ENCODE assay signal across 18 cellular contexts in genomic region chr15:91871797-91872196, GRCh38. TPM values are rescaled to one million over a fixed set of nuclear protein-coding genes. Genes with fewer than 3 reads are reported as not detected.
DNase-seq lines count a peak whose midpoint lies in the region; ATAC-seq and TF ChIP-seq lines count a peak whose summit lies in the region.
"Had no signal": no experiment of that assay in that cellular context is flagged by ENCODE, and none has a peak within 500 bp of the region (broad histone marks: within the 10 kb centered on the region; RNA-seq: fewer than 3 reads in every experiment).

No MANE protein-coding gene starts in this region.

- no peak overlapping the region for H3K4me3 Mint-ChIP-seq in chondrocyte (ENCODE audit: unreplicated experiment)
- H3K4me3 Mint-ChIP-seq in CD4-positive, alpha-beta T cell: no peak overlapping the region

- no peak for ATAC-seq in lower lobe of right lung
- no peak for ATAC-seq in CD4-positive, alpha-beta T cell (ENCODE audit: poor library complexity)
- ATAC-seq: K562 had no signal

- H3K27me3 Mint-ChIP-seq in chondrocyte (ENCODE audit: low read depth): peaks cover 3% of the 10 kb centered on the region
- H3K27me3 Mint-ChIP-seq in CD4-positive, alpha-beta T cell: no peaks in the 10 kb centered on the region

- DNase-seq in CD1c-positive myeloid dendritic cell (ENCODE audit: extremely low spot score) (peak; percentile 90), RWPE1 (ENCODE audit: low spot score) (no peak), lower lobe of right lung (no peak), chondrocyte (ENCODE audit: low spot score) (no peak), hypothalamus (lab: John Stamatoyannopoulos, UW) (no peak)
- no peak for DNase-seq in stimulated activated CD4-positive, alpha-beta T cell treated with anti-CD3 and anti-CD28 coated beads, Interleukin-2, amount 100 ng/mL, for 48 hours
- no peak for DNase-seq in CD4-positive, alpha-beta T cell
- DNase-seq: DMS79, H7, NCI-H1694 treated with DMSO at 0.1 percent for 48 hours, NCI-H2081 treated with DMSO at 0.1 percent for 48 hours, NCI-H2171 treated with DMSO at 0.1 percent for 48 hours, NCI-H524 treated with DMSO at 0.1 percent for 48 hours, NCI-H82, Right ventricle myocardium superior had no signal

- 75 to 79% methylated on average over 4 of the region's 4 CpGs for WGBS in esophagus, 2 donors

- TF ChIP-seq CTCF in RWPE1 (conservative IDR thresholded peaks at IDR 0.05; ENCODE audit: low read depth) (no peak), lower lobe of right lung (IDR thresholded peaks at IDR 0.05) (no peak), chondrocyte (IDR thresholded peaks at IDR 0.05) (no peak)
- TF ChIP-seq CTCF in CD4-positive, alpha-beta T cell (IDR thresholded peaks at IDR 0.05): no peak

- no peaks in the 10 kb centered on the region for H3K9me3 ChIP-seq in esophagus (ENCODE audit: control insufficient read depth in 2 of 2, insufficient read depth in 1 of 2, low read depth in 1 of 2, low read length in 1 of 2)
- no peaks in the 10 kb centered on the region for H3K9me3 ChIP-seq in lower lobe of right lung
- no peaks in the 10 kb centered on the region for H3K9me3 ChIP-seq in CD4-positive, alpha-beta T cell (ENCODE audit: control insufficient read depth, low read length)

- H3K4me1 ChIP-seq in esophagus (ENCODE audit: control insufficient read depth in 2 of 2, insufficient read depth in 2 of 2, low read length in 1 of 2) (peaks cover 2 to 7% of the 10 kb centered on the region in 2 donors), lower lobe of right lung (peaks cover 52% of the 10 kb centered on the region)

- H3K27me3 ChIP-seq in esophagus (ENCODE audit: control insufficient read depth in 1 of 2, insufficient read depth in 2 of 2, low read length in 2 of 2) (no peaks in the 10 kb centered on the region), lower lobe of right lung (ENCODE audit: low read depth) (no peaks in the 10 kb centered on the region)
- no peaks in the 10 kb centered on the region for H3K27me3 ChIP-seq in CD4-positive, alpha-beta T cell (ENCODE audit: control insufficient read depth, insufficient read depth, low read length)

- H3K4me1 Mint-ChIP-seq in chondrocyte (ENCODE audit: low read depth): peaks cover 2% of the 10 kb centered on the region
- peaks cover 73% of the 10 kb centered on the region for H3K4me1 Mint-ChIP-seq in CD4-positive, alpha-beta T cell (ENCODE audit: low read depth)

- no peaks in the 10 kb centered on the region for H3K36me3 ChIP-seq in esophagus (ENCODE audit: control insufficient read depth in 2 of 2, insufficient read depth in 2 of 2, low read length in 1 of 2)
- H3K36me3 ChIP-seq in lower lobe of right lung: no peaks in the 10 kb centered on the region

- peaks cover 7% of the 10 kb centered on the region for H3K9me3 Mint-ChIP-seq in chondrocyte (ENCODE audit: low read depth)
- no peaks in the 10 kb centered on the region for H3K9me3 Mint-ChIP-seq in CD4-positive, alpha-beta T cell

- H3K4me3 ChIP-seq in esophagus (ENCODE audit: low read depth in 1 of 2, low read length in 2 of 2) (no peak overlapping the region), lower lobe of right lung (peak overlapping the region; percentile 18)
- H3K4me3 ChIP-seq: K562 had no signal

- CTCF ChIA-PET in RWPE1 (lab: Yijun Ruan, JAX): interaction anchor here (0.7 kb wide), 1 partner anchor 212 kb away, joined by 3 read pairs; no protein-coding TSS in a partner anchor
- CTCF ChIA-PET in CD4-positive, alpha-beta T cell (lab: Charles Lee): no interaction called here

- intact Hi-C loops in lower lobe of right lung (cut with DNase I): no loop called here
- intact Hi-C loops in CD4-positive, alpha-beta T cell (cut with DNase I, micrococcal nuclease): no loop called here

- H3K27ac Mint-ChIP-seq in chondrocyte (ENCODE audit: unreplicated experiment): no peak overlapping the region
- H3K27ac Mint-ChIP-seq in CD4-positive, alpha-beta T cell: no peak overlapping the region

- H3K27ac ChIP-seq in RWPE1: peak overlapping the region; percentile 24; the same call in 1 of the 2 replicates
- peak overlapping the region; percentile 52 to 81 for H3K27ac ChIP-seq in esophagus (ENCODE audit: low read depth in 2 of 2, low read length in 1 of 2)
- peak overlapping the region; percentile 83 for H3K27ac ChIP-seq in lower lobe of right lung
- no peak overlapping the region for H3K27ac ChIP-seq in CD4-positive, alpha-beta T cell (ENCODE audit: low read depth, low read length)
- H3K27ac ChIP-seq: C4-2B had no signal

- no peaks in the 10 kb centered on the region for H3K36me3 Mint-ChIP-seq in chondrocyte (ENCODE audit: low read depth)
- peaks cover 22% of the 10 kb centered on the region for H3K36me3 Mint-ChIP-seq in CD4-positive, alpha-beta T cell (ENCODE audit: low read depth)

- POLR2A ChIA-PET in RWPE1 (lab: Yijun Ruan, JAX; ENCODE audit: low non-redundant PET): no interaction called here
- POLR2A ChIA-PET in CD4-positive, alpha-beta T cell (lab: Charles Lee): no interaction called here

RNA-seq across cellular contexts. Expression of gene SLCO3A1, which starts 18.3 kb away (rescaled TPM):
- polyA plus RNA-seq in esophagus: 10 to 100 TPM; 18.2 to 18.5 TPM
- 42.5 TPM for total RNA-seq in lower lobe of right lung
- 2.2 to 3.7 TPM (median 2.8 TPM) in 3 replicates for total RNA-seq in chondrocyte
- total RNA-seq in CD4-positive, alpha-beta T cell: 10 to 100 TPM; 29.5 to 30.4 TPM
